9 cellular contexts compared by ENCODE assay signal in the genomic region with DNA sequence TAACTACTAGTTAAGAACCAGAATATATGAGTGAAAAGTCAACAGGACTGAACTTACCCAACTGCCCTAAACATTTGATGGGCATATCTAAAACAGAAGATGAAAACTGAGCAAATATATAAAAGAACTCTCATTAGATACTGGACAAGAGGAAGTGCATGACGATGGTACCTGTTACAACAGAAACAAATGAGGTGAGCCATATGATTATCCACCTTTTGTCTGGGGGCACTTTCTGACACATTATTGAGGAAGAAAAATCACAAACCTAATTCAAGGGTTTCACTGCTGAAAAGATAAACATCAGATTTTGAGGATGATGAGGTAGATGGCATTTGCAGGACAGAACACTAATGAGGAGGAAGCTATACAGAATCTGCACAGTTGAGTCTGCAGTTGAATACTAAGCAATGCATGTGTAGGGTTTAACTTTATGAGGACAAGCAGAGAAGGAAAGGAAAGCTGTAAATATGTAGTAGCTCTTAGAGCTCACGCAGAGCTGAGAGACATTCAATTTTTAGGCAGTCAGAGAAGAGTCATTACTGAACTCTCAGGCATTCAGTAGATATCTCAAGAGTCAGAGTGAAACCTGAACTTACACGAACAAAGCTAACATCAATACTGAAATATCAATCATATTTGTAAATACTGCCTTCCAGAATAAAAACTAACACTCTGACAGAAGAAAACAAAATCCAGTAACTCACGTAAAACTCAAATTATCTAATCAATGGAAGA.
DNase-seq lines count a peak whose midpoint lies in the region; ATAC-seq and TF ChIP-seq lines count a peak whose summit lies in the region.
"Had no signal": no experiment of that assay in that cellular context is flagged by ENCODE, and none has a peak within 500 bp of the region (broad histone marks: within the 10 kb centered on the region; RNA-seq: fewer than 3 reads in every experiment).

No MANE protein-coding gene starts in this region.

- in situ Hi-C loops in mammary epithelial cell (cut with MboI; ENCODE audit: low sequenced_read_pairs in 2 of 2): no loop called here

- H3K36me3 Mint-ChIP-seq in T-helper 17 cell (ENCODE audit: low read depth) (peaks cover 12% of the 10 kb centered on the region), mesothelial cell of epicardium (peaks cover 63% of the 10 kb centered on the region)

- no peak overlapping the region for H3K4me2 ChIP-seq in mammary epithelial cell (ENCODE audit: insufficient read depth, low read depth, low read length)

- TF ChIP-seq CTCF in mammary epithelial cell (conservative IDR thresholded peaks at IDR 0.05 in 1 of 2, IDR thresholded peaks at IDR 0.05 in 1 of 2; ENCODE audit: extremely low read depth in 1 of 2, insufficient read depth in 1 of 2, low read depth in 1 of 2, low read length in 2 of 2) (no peak), mesothelial cell of epicardium (IDR thresholded peaks at IDR 0.05; ENCODE audit: unreplicated experiment) (no peak)

- peak overlapping the region; percentile 10 for H3K27ac Mint-ChIP-seq in T-helper 17 cell
- H3K27ac Mint-ChIP-seq in mesothelial cell of epicardium: no peak overlapping the region

- DNase-seq in T-helper 17 cell (no peak), mammary epithelial cell (no peak), mesothelial cell of epicardium (ENCODE audit: low spot score in 2 of 2, unreplicated experiment in 2 of 2) (no peak), DMS114 treated with DMSO at 0.1 percent for 48 hours (lab: John Stamatoyannopoulos, UW; ENCODE audit: unreplicated experiment) (no peak), NCI-H345 (lab: John Stamatoyannopoulos, UW) (no peak)

- ATAC-seq in GM18499 (IDR thresholded peaks at IDR 0.05; ENCODE audit: insufficient read depth, unreplicated experiment): peak; percentile 83
- peak; percentile 87 for ATAC-seq in GM19438 (IDR thresholded peaks at IDR 0.05; ENCODE audit: low read depth, unreplicated experiment)
- ATAC-seq in HG02943 (IDR thresholded peaks at IDR 0.05; ENCODE audit: low read depth, unreplicated experiment): peak; percentile 77
- ATAC-seq in T-helper 17 cell: no peak

- H3K4me3 Mint-ChIP-seq in T-helper 17 cell (peak overlapping the region; percentile 10), mesothelial cell of epicardium (no peak overlapping the region)

- CTCF ChIA-PET in mammary epithelial cell (lab: Charles Lee; ENCODE audit: low non-redundant PET): no interaction called here

- dilution Hi-C loops in mammary epithelial cell (cut with HindIII; ENCODE audit: low sequenced_read_pairs): no loop called here

- H3K27me3 ChIP-seq in mammary epithelial cell (ENCODE audit: insufficient read depth, low read length): no peaks in the 10 kb centered on the region
- H3K27me3 ChIP-seq: tibial nerve had no signal

- H3K27ac ChIP-seq in mammary epithelial cell (ENCODE audit: insufficient read depth, low read depth, low read length): no peak overlapping the region
- H3K27ac ChIP-seq: tibial nerve had no signal

- H3K4me1 ChIP-seq in mammary epithelial cell (ENCODE audit: insufficient read depth, low read length): no peaks in the 10 kb centered on the region
- H3K4me1 ChIP-seq: tibial nerve had no signal

- no peak overlapping the region for H3K4me3 ChIP-seq in mammary epithelial cell (replicated peaks in 1 of 3; ENCODE audit: insufficient read depth in 1 of 3, low read depth in 2 of 3, low read length in 3 of 3)
- H3K4me3 ChIP-seq: tibial nerve had no signal

- peaks cover 7% of the 10 kb centered on the region for H3K4me1 Mint-ChIP-seq in T-helper 17 cell
- H3K4me1 Mint-ChIP-seq in mesothelial cell of epicardium: no peaks in the 10 kb centered on the region

- H3K79me2 ChIP-seq in mammary epithelial cell (ENCODE audit: insufficient read depth, low read length): no peaks in the 10 kb centered on the region

- H3K9me3 ChIP-seq in T-helper 17 cell (ENCODE audit: control insufficient read depth, low read length, poor library complexity, severe bottlenecking) (no peaks in the 10 kb centered on the region), mammary epithelial cell (replicated peaks; ENCODE audit: insufficient read depth, low read length) (no peaks in the 10 kb centered on the region)

- no peak overlapping the region for H3K9ac ChIP-seq in mammary epithelial cell (ENCODE audit: insufficient read depth, low read length)

- intact Hi-C loops in mammary epithelial cell (cut with micrococcal nuclease): no loop called here

- no TSS peak for BruUV-seq in mammary epithelial cell (replicated peaks; lab: Mats Ljungman, UMichigan)

- no peaks in the 10 kb centered on the region for H3K27me3 Mint-ChIP-seq in T-helper 17 cell
- no peaks in the 10 kb centered on the region for H3K27me3 Mint-ChIP-seq in mesothelial cell of epicardium (ENCODE audit: low read depth)

- whole genome bisulfite sequencing in mammary epithelial cell (ENCODE audit: low coverage, missing lambda C conversion rate): 96% methylated on average over 4 of the region's 4 CpGs

- peaks cover 54% of the 10 kb centered on the region for H3K9me3 Mint-ChIP-seq in mesothelial cell of epicardium

- no peaks in the 10 kb centered on the region for H3K36me3 ChIP-seq in mammary epithelial cell (ENCODE audit: insufficient read depth, low read length)

- H2AFZ ChIP-seq in mammary epithelial cell (ENCODE audit: low read depth, low read length): no peak overlapping the region

- H4K20me1 ChIP-seq in mammary epithelial cell (ENCODE audit: insufficient read depth, low read length): no peaks in the 10 kb centered on the region
